In genomic region chr6:42784739-42785498, GRCh38 we compare ENCODE assay signal across 9 cellular contexts. TPM values are rescaled to one million over a fixed set of nuclear protein-coding genes. Genes with fewer than 3 reads are reported as not detected.
A peak's percentile ranks its signal among the peaks of the same experiment; 100 is the strongest.
DNase-seq lines count a peak whose midpoint lies in the region; ATAC-seq and TF ChIP-seq lines count a peak whose summit lies in the region.
"Had no signal": no experiment of that assay in that cellular context is flagged by ENCODE, and none has a peak within 500 bp of the region (broad histone marks: within the 10 kb centered on the region; RNA-seq: fewer than 3 reads in every experiment).

No MANE protein-coding gene starts in this region.

- no peaks in the 10 kb centered on the region for H3K27me3 ChIP-seq in kidney epithelial cell (ENCODE audit: control insufficient read depth, insufficient read depth, low read length)
- no peaks in the 10 kb centered on the region for H3K27me3 ChIP-seq in testis
- no peaks in the 10 kb centered on the region for H3K27me3 ChIP-seq in foreskin keratinocyte

- peaks cover 24% of the 10 kb centered on the region for H3K4me1 Mint-ChIP-seq in activated T-helper 1 cell treated with anti-CD3 and anti-CD28 coated beads, Interleukin-12 subunit alpha, Interleukin-12 subunit beta, Interleukin-2, Interleukin-4 antibody, amounts not matched to agents 30 ng/mL and 10 ng/mL and 1 ng/mL, durations not matched to agents 14 hours and 24 hours and 36 hours (ENCODE audit: low read depth)

- H3K9me3 ChIP-seq in testis: no peaks in the 10 kb centered on the region

- H3K4me3 ChIP-seq in kidney epithelial cell (ENCODE audit: low read depth, low read length) (peak overlapping the region; percentile 93), testis (peak overlapping the region; percentile 95 to 97)

- ATAC-seq in HG03097 (IDR thresholded peaks at IDR 0.05; ENCODE audit: low FRiP score, unreplicated experiment) (no peak), foreskin keratinocyte (no peak)

- TF ChIP-seq CTCF in kidney epithelial cell (IDR thresholded peaks at IDR 0.05; ENCODE audit: insufficient read depth, low read length, poor library complexity, severe bottlenecking) (no peak), testis (IDR thresholded peaks at IDR 0.05) (no peak), foreskin keratinocyte (conservative IDR thresholded peaks at IDR 0.05) (no peak)

- intact Hi-C loops in activated T-helper 1 cell treated with anti-CD3 and anti-CD28 coated beads, Interleukin-12 subunit alpha, Interleukin-12 subunit beta, Interleukin-2, Interleukin-4 antibody, amounts not matched to agents 30 ng/mL and 10 ng/mL and 1 ng/mL, durations not matched to agents 14 hours and 24 hours and 36 hours (cut with micrococcal nuclease): loop anchor here (1.0 to 10.0 kb wide), 5 partner anchors 28 to 387 kb away; partner anchors contain the start of genes CUL7, KLC4, MRPL2 and SRF
- intact Hi-C loops in testis (cut with DNase I; ENCODE audit: low total_unique reads): loop anchor here (5.0 kb wide), 1 partner anchor 38 kb away; the partner anchor contains the start of gene TBCC

- H3K27ac ChIP-seq in testis (peak overlapping the region; percentile 98 to 100), foreskin keratinocyte (no peak overlapping the region)

- H3K4me1 ChIP-seq in testis: peaks cover 31% of the 10 kb centered on the region
- H3K4me1 ChIP-seq in foreskin keratinocyte: peaks cover 13% of the 10 kb centered on the region

- no peak overlapping the region for H3K4me3 Mint-ChIP-seq in activated T-helper 1 cell treated with anti-CD3 and anti-CD28 coated beads, Interleukin-12 subunit alpha, Interleukin-12 subunit beta, Interleukin-2, Interleukin-4 antibody, amounts not matched to agents 30 ng/mL and 10 ng/mL and 1 ng/mL, durations not matched to agents 14 hours and 24 hours and 36 hours

- WGBS in testis, 2 donors: 31 to 38% methylated on average over 11 to 12 of the region's 12 CpGs

- peak overlapping the region; percentile 99 for H3K27ac Mint-ChIP-seq in activated T-helper 1 cell treated with anti-CD3 and anti-CD28 coated beads, Interleukin-12 subunit alpha, Interleukin-12 subunit beta, Interleukin-2, Interleukin-4 antibody, amounts not matched to agents 30 ng/mL and 10 ng/mL and 1 ng/mL, durations not matched to agents 14 hours and 24 hours and 36 hours

- H3K36me3 Mint-ChIP-seq in activated T-helper 1 cell treated with anti-CD3 and anti-CD28 coated beads, Interleukin-12 subunit alpha, Interleukin-12 subunit beta, Interleukin-2, Interleukin-4 antibody, amounts not matched to agents 30 ng/mL and 10 ng/mL and 1 ng/mL, durations not matched to agents 14 hours and 24 hours and 36 hours (ENCODE audit: low read depth): peaks cover 30% of the 10 kb centered on the region

- no peak for TF ChIP-seq POLR2A in testis (IDR thresholded peaks at IDR 0.05)

- no peaks in the 10 kb centered on the region for H3K27me3 Mint-ChIP-seq in activated T-helper 1 cell treated with anti-CD3 and anti-CD28 coated beads, Interleukin-12 subunit alpha, Interleukin-12 subunit beta, Interleukin-2, Interleukin-4 antibody, amounts not matched to agents 30 ng/mL and 10 ng/mL and 1 ng/mL, durations not matched to agents 14 hours and 24 hours and 36 hours (ENCODE audit: insufficient read depth)

- H3K9me3 Mint-ChIP-seq in activated T-helper 1 cell treated with anti-CD3 and anti-CD28 coated beads, Interleukin-12 subunit alpha, Interleukin-12 subunit beta, Interleukin-2, Interleukin-4 antibody, amounts not matched to agents 30 ng/mL and 10 ng/mL and 1 ng/mL, durations not matched to agents 14 hours and 24 hours and 36 hours: no peaks in the 10 kb centered on the region

- no peaks in the 10 kb centered on the region for H3K36me3 ChIP-seq in kidney epithelial cell (ENCODE audit: control insufficient read depth, insufficient read depth, low read length)
- no peaks in the 10 kb centered on the region for H3K36me3 ChIP-seq in testis (ENCODE audit: low read depth, missing control alignments)

- DNase-seq in NCI-H82 (lab: John Stamatoyannopoulos, UW) (peak; percentile 58), NCI-H82 treated with DMSO at 0.1 percent for 48 hours (lab: John Stamatoyannopoulos, UW; ENCODE audit: unreplicated experiment) (no peak), kidney epithelial cell (ENCODE audit: low read depth) (no peak), testis (no peak), cortex of kidney (lab: John Stamatoyannopoulos, UW) (no peak), foreskin keratinocyte (no peak)
- DNase-seq in activated T-helper 1 cell treated with anti-CD3 and anti-CD28 coated beads, Interleukin-12 subunit alpha, Interleukin-12 subunit beta, Interleukin-2, Interleukin-4 antibody, amounts not matched to agents 30 ng/mL and 10 ng/mL and 1 ng/mL, durations not matched to agents 14 hours and 24 hours and 36 hours (ENCODE audit: low spot score): no peak
- DNase-seq: stimulated activated CD4-positive, alpha-beta T cell treated with anti-CD3 and anti-CD28 coated beads, Interleukin-4, amount 100 ng/mL, for 24 hours had no signal

RNA-seq across cellular contexts. Expression of gene BICRAL, which starts 3.1 kb away (rescaled TPM):
- total RNA-seq in activated T-helper 1 cell treated with anti-CD3 and anti-CD28 coated beads, Interleukin-12 subunit alpha, Interleukin-12 subunit beta, Interleukin-2, Interleukin-4 antibody, amounts not matched to agents 30 ng/mL and 10 ng/mL and 1 ng/mL, durations not matched to agents 14 hours and 24 hours and 36 hours: 14.1 and 14.2 TPM in 2 replicates
- total RNA-seq in kidney epithelial cell (5.2 and 7.1 TPM in 2 replicates), testis (10 to 100 TPM; 20.4 to 21.1 TPM), foreskin keratinocyte (4.7 and 4.9 TPM in 2 replicates)
- polyA plus RNA-seq in testis (ENCODE audit: insufficient read depth, low read depth, low replicate concordance) (12.5 TPM), foreskin keratinocyte (0.84 and 0.95 TPM in 2 replicates)

RNA-seq across cellular contexts. Expression of gene TBCC, which starts 39.0 kb away (rescaled TPM):
- 20.1 and 22.3 TPM in 2 replicates for total RNA-seq in activated T-helper 1 cell treated with anti-CD3 and anti-CD28 coated beads, Interleukin-12 subunit alpha, Interleukin-12 subunit beta, Interleukin-2, Interleukin-4 antibody, amounts not matched to agents 30 ng/mL and 10 ng/mL and 1 ng/mL, durations not matched to agents 14 hours and 24 hours and 36 hours
- total RNA-seq in kidney epithelial cell: 55.2 and 57.0 TPM in 2 replicates
- total RNA-seq in testis: 10 to 100 TPM; 40.2 to 52.1 TPM
- 35.0 TPM for polyA plus RNA-seq in testis (ENCODE audit: insufficient read depth, low read depth, low replicate concordance)
- total RNA-seq in foreskin keratinocyte: 22.5 and 24.6 TPM in 2 replicates
- 22.2 and 23.7 TPM in 2 replicates for polyA plus RNA-seq in foreskin keratinocyte
